1 cellular context compared by ENCODE assay signal in the genomic region with DNA sequence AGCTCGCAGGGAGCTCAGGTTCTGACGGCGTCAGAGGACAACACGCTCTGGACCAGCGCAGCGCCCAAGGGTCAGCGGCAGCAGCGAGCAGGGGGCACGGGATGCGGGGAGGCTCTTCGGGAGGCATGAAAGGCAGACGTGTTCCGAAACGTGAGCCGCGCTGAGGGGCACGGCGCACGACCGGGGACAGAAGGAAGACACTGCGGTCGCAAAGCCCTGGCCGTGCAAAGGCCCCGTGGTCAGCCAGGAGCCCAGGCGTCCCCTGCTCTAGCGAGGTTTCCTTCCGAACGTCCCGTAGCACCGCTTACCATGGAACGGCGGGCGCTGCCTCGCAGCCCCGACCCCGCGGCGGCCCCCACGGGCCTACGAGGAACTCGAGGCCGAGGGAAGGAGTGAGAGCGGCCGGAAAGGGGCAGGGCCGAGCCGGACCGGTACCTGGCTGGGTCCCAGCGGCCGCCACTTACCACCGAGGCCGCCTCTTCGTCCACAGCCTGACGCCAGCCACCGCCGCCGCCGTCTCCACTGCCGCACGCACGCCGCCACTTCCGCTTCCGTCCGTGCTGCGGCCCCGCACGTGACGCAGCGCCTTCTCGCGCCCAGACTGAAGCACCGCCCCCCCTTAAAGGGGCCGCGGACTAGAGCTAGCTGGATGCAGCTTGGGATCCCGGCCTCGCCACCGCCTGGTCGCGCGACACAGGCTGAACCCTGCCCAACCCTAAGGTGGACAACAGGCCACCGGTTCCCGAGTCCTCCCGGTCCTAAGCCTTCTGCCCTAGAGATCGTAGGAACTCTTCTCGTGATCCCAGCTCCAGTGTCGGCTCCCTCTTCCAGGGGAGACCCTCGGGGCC.
TF ChIP-seq lines count a peak whose summit lies in the region.

No MANE protein-coding gene starts in this region.

TF ChIP-seq in HepG2, 621 proteins besides CTCF, POLR2A, EP300 and RAD21 (continued from another document and continues in another):
- TF ChIP-seq, protein P1, sequence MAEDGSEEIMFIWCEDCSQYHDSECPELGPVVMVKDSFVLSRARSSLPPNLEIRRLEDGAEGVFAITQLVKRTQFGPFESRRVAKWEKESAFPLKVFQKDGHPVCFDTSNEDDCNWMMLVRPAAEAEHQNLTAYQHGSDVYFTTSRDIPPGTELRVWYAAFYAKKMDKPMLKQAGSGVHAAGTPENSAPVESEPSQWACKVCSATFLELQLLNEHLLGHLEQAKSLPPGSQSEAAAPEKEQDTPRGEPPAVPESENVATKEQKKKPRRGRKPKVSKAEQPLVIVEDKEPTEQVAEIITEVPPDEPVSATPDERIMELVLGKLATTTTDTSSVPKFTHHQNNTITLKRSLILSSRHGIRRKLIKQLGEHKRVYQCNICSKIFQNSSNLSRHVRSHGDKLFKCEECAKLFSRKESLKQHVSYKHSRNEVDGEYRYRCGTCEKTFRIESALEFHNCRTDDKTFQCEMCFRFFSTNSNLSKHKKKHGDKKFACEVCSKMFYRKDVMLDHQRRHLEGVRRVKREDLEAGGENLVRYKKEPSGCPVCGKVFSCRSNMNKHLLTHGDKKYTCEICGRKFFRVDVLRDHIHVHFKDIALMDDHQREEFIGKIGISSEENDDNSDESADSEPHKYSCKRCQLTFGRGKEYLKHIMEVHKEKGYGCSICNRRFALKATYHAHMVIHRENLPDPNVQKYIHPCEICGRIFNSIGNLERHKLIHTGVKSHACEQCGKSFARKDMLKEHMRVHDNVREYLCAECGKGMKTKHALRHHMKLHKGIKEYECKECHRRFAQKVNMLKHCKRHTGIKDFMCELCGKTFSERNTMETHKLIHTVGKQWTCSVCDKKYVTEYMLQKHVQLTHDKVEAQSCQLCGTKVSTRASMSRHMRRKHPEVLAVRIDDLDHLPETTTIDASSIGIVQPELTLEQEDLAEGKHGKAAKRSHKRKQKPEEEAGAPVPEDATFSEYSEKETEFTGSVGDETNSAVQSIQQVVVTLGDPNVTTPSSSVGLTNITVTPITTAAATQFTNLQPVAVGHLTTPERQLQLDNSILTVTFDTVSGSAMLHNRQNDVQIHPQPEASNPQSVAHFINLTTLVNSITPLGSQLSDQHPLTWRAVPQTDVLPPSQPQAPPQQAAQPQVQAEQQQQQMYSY (CRISPR knock-in tag; IDR thresholded peaks at IDR 0.05): 0 out of 2 replicates have a peak, but pooled peaks have one; percentile 15
- TF ChIP-seq, protein P2, sequence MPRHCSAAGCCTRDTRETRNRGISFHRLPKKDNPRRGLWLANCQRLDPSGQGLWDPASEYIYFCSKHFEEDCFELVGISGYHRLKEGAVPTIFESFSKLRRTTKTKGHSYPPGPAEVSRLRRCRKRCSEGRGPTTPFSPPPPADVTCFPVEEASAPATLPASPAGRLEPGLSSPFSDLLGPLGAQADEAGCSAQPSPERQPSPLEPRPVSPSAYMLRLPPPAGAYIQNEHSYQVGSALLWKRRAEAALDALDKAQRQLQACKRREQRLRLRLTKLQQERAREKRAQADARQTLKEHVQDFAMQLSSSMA (CRISPR knock-in tag; IDR thresholded peaks at IDR 0.05): peak; percentile 13; the same call in 1 of the 2 replicates
- TF ChIP-seq SCMH1 (CRISPR knock-in tag; IDR thresholded peaks at IDR 0.05; ENCODE audit: borderline replicate concordance): no peak
- TF ChIP-seq ZNF44 (CRISPR knock-in tag; IDR thresholded peaks at IDR 0.05): peak; percentile 77; the same call in 1 of the 2 replicates
- no peak; the same call in 1 of the 2 replicates for TF ChIP-seq ZNF878 (CRISPR knock-in tag; IDR thresholded peaks at IDR 0.05)
- peak; percentile 95 for TF ChIP-seq ARNT2 (CRISPR knock-in tag; IDR thresholded peaks at IDR 0.05; ENCODE audit: low read depth)
- no peak for TF ChIP-seq ONECUT2 (CRISPR knock-in tag; IDR thresholded peaks at IDR 0.05)
- TF ChIP-seq ZNF30 (CRISPR knock-in tag; IDR thresholded peaks at IDR 0.05): 0 out of 2 replicates have a peak, but pooled peaks have one; percentile 55
- TF ChIP-seq TSC22D2 (CRISPR knock-in tag; IDR thresholded peaks at IDR 0.05; ENCODE audit: borderline replicate concordance): peak; percentile 91; the same call in 1 of the 2 replicates
- TF ChIP-seq, protein P3, sequence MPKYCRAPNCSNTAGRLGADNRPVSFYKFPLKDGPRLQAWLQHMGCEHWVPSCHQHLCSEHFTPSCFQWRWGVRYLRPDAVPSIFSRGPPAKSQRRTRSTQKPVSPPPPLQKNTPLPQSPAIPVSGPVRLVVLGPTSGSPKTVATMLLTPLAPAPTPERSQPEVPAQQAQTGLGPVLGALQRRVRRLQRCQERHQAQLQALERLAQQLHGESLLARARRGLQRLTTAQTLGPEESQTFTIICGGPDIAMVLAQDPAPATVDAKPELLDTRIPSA (CRISPR knock-in tag; IDR thresholded peaks at IDR 0.05; ENCODE audit: borderline replicate concordance): no peak
- no peak for TF ChIP-seq ZNF431 (CRISPR knock-in tag; IDR thresholded peaks at IDR 0.05; ENCODE audit: borderline replicate concordance, low read depth)
- TF ChIP-seq RFX3 (CRISPR knock-in tag; IDR thresholded peaks at IDR 0.05): no peak
- TF ChIP-seq, protein P4, sequence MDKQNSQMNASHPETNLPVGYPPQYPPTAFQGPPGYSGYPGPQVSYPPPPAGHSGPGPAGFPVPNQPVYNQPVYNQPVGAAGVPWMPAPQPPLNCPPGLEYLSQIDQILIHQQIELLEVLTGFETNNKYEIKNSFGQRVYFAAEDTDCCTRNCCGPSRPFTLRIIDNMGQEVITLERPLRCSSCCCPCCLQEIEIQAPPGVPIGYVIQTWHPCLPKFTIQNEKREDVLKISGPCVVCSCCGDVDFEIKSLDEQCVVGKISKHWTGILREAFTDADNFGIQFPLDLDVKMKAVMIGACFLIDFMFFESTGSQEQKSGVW (CRISPR knock-in tag; IDR thresholded peaks at IDR 0.05; ENCODE audit: borderline replicate concordance): no peak
- peak; percentile 76; the same call in 1 of the 2 replicates for TF ChIP-seq TGIF2 (CRISPR knock-in tag; IDR thresholded peaks at IDR 0.05)
- TF ChIP-seq, protein P5, sequence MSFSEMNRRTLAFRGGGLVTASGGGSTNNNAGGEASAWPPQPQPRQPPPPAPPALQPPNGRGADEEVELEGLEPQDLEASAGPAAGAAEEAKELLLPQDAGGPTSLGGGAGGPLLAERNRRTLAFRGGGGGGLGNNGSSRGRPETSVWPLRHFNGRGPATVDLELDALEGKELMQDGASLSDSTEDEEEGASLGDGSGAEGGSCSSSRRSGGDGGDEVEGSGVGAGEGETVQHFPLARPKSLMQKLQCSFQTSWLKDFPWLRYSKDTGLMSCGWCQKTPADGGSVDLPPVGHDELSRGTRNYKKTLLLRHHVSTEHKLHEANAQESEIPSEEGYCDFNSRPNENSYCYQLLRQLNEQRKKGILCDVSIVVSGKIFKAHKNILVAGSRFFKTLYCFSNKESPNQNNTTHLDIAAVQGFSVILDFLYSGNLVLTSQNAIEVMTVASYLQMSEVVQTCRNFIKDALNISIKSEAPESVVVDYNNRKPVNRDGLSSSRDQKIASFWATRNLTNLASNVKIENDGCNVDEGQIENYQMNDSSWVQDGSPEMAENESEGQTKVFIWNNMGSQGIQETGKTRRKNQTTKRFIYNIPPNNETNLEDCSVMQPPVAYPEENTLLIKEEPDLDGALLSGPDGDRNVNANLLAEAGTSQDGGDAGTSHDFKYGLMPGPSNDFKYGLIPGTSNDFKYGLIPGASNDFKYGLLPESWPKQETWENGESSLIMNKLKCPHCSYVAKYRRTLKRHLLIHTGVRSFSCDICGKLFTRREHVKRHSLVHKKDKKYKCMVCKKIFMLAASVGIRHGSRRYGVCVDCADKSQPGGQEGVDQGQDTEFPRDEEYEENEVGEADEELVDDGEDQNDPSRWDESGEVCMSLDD (CRISPR knock-in tag; IDR thresholded peaks at IDR 0.05; ENCODE audit: borderline replicate concordance): no peak
- TF ChIP-seq RELA (CRISPR knock-in tag; IDR thresholded peaks at IDR 0.05): peak; percentile 96
- TF ChIP-seq ZC3H4 (CRISPR knock-in tag; IDR thresholded peaks at IDR 0.05; ENCODE audit: borderline replicate concordance): no peak
- TF ChIP-seq ATRX (CRISPR knock-in tag; IDR thresholded peaks at IDR 0.05; ENCODE audit: borderline replicate concordance): no peak
- no peak; the same call in 1 of the 2 replicates for TF ChIP-seq ZSCAN20 (CRISPR knock-in tag; IDR thresholded peaks at IDR 0.05; ENCODE audit: borderline replicate concordance)
- peak; percentile 94 for TF ChIP-seq PHF5A (CRISPR knock-in tag; IDR thresholded peaks at IDR 0.05; ENCODE audit: low read depth, unreplicated experiment)
- peak; percentile 78; the same call in 1 of the 2 replicates for TF ChIP-seq ZNF331 (CRISPR knock-in tag; IDR thresholded peaks at IDR 0.05)
- no peak for TF ChIP-seq SNRNP70 (IDR thresholded peaks at IDR 0.05; ENCODE audit: low read depth, low read length)
- no peak for TF ChIP-seq NFE2 (CRISPR knock-in tag; IDR thresholded peaks at IDR 0.05)
- no peak for TF ChIP-seq ZNF510 (CRISPR knock-in tag; IDR thresholded peaks at IDR 0.05; ENCODE audit: low read depth)
- TF ChIP-seq, protein P6, sequence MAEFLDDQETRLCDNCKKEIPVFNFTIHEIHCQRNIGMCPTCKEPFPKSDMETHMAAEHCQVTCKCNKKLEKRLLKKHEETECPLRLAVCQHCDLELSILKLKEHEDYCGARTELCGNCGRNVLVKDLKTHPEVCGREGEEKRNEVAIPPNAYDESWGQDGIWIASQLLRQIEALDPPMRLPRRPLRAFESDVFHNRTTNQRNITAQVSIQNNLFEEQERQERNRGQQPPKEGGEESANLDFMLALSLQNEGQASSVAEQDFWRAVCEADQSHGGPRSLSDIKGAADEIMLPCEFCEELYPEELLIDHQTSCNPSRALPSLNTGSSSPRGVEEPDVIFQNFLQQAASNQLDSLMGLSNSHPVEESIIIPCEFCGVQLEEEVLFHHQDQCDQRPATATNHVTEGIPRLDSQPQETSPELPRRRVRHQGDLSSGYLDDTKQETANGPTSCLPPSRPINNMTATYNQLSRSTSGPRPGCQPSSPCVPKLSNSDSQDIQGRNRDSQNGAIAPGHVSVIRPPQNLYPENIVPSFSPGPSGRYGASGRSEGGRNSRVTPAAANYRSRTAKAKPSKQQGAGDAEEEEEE (CRISPR knock-in tag; IDR thresholded peaks at IDR 0.05; ENCODE audit: borderline replicate concordance): no peak
- TF ChIP-seq, protein P7, sequence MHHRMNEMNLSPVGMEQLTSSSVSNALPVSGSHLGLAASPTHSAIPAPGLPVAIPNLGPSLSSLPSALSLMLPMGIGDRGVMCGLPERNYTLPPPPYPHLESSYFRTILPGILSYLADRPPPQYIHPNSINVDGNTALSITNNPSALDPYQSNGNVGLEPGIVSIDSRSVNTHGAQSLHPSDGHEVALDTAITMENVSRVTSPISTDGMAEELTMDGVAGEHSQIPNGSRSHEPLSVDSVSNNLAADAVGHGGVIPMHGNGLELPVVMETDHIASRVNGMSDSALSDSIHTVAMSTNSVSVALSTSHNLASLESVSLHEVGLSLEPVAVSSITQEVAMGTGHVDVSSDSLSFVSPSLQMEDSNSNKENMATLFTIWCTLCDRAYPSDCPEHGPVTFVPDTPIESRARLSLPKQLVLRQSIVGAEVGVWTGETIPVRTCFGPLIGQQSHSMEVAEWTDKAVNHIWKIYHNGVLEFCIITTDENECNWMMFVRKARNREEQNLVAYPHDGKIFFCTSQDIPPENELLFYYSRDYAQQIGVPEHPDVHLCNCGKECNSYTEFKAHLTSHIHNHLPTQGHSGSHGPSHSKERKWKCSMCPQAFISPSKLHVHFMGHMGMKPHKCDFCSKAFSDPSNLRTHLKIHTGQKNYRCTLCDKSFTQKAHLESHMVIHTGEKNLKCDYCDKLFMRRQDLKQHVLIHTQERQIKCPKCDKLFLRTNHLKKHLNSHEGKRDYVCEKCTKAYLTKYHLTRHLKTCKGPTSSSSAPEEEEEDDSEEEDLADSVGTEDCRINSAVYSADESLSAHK (CRISPR knock-in tag; IDR thresholded peaks at IDR 0.05; ENCODE audit: borderline replicate concordance): no peak
- TF ChIP-seq U2AF2 (IDR thresholded peaks at IDR 0.05; ENCODE audit: low read depth, low read length): no peak
- TF ChIP-seq, protein P8, sequence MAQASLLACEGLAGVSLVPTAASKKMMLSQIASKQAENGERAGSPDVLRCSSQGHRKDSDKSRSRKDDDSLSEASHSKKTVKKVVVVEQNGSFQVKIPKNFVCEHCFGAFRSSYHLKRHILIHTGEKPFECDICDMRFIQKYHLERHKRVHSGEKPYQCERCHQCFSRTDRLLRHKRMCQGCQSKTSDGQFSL (CRISPR knock-in tag; IDR thresholded peaks at IDR 0.05): 0 out of 2 replicates have a peak, but pooled peaks have one; percentile 56
- no peak for TF ChIP-seq NFATC3 (CRISPR knock-in tag; IDR thresholded peaks at IDR 0.05)
- no peak for TF ChIP-seq ZNF737 (CRISPR knock-in tag; IDR thresholded peaks at IDR 0.05; ENCODE audit: borderline replicate concordance)
- peak; percentile 81 for TF ChIP-seq SRSF1 (optimal IDR thresholded peaks at IDR 0.05; ENCODE audit: low read depth, low read length)
- TF ChIP-seq NRL (CRISPR knock-in tag; IDR thresholded peaks at IDR 0.05; ENCODE audit: borderline replicate concordance): peak; percentile 72; the same call in 1 of the 2 replicates
- TF ChIP-seq GABPA (IDR thresholded peaks at IDR 0.05; ENCODE audit: low read depth, low read length): peak; percentile 96
- TF ChIP-seq GABPA (CRISPR knock-in tag; IDR thresholded peaks at IDR 0.05; ENCODE audit: low read depth): peak; percentile 88
- no peak for TF ChIP-seq RORA (CRISPR knock-in tag; IDR thresholded peaks at IDR 0.05)
- no peak for TF ChIP-seq ZNF432 (CRISPR knock-in tag; IDR thresholded peaks at IDR 0.05; ENCODE audit: borderline replicate concordance)
- peak; percentile 89; the same call in 1 of the 2 replicates for TF ChIP-seq ZNF747 (CRISPR knock-in tag; IDR thresholded peaks at IDR 0.05; ENCODE audit: borderline replicate concordance)
- TF ChIP-seq ZNF619 (CRISPR knock-in tag; IDR thresholded peaks at IDR 0.05): 0 out of 2 replicates have a peak, but pooled peaks have one; percentile 43
- peak; percentile 37 for TF ChIP-seq ZEB1 (IDR thresholded peaks at IDR 0.05; ENCODE audit: insufficient replicate concordance, low read depth)
- peak; percentile 76 for TF ChIP-seq MED1 (CRISPR knock-in tag; IDR thresholded peaks at IDR 0.05)
- TF ChIP-seq PHF20 (CRISPR knock-in tag; IDR thresholded peaks at IDR 0.05): peak; percentile 79
- TF ChIP-seq PTBP1 (IDR thresholded peaks at IDR 0.05; ENCODE audit: low read depth, low read length, poor library complexity, severe bottlenecking): no peak
- TF ChIP-seq NFKB2 (CRISPR knock-in tag; IDR thresholded peaks at IDR 0.05; ENCODE audit: borderline replicate concordance): peak; percentile 74
- peak; percentile 54 for TF ChIP-seq YY1 (IDR thresholded peaks at IDR 0.05; ENCODE audit: insufficient read depth, insufficient replicate concordance, low read depth, low read length)
- TF ChIP-seq ZNF329 (CRISPR knock-in tag; IDR thresholded peaks at IDR 0.05; ENCODE audit: low read depth): no peak
- TF ChIP-seq HMG20B (CRISPR knock-in tag; conservative IDR thresholded peaks at IDR 0.05): no peak
- TF ChIP-seq, protein P9, sequence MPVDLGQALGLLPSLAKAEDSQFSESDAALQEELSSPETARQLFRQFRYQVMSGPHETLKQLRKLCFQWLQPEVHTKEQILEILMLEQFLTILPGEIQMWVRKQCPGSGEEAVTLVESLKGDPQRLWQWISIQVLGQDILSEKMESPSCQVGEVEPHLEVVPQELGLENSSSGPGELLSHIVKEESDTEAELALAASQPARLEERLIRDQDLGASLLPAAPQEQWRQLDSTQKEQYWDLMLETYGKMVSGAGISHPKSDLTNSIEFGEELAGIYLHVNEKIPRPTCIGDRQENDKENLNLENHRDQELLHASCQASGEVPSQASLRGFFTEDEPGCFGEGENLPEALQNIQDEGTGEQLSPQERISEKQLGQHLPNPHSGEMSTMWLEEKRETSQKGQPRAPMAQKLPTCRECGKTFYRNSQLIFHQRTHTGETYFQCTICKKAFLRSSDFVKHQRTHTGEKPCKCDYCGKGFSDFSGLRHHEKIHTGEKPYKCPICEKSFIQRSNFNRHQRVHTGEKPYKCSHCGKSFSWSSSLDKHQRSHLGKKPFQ (CRISPR knock-in tag; IDR thresholded peaks at IDR 0.05; ENCODE audit: insufficient replicate concordance): peak; percentile 73
- no peak for TF ChIP-seq TBL1XR1 (IDR thresholded peaks at IDR 0.05; ENCODE audit: borderline replicate concordance, low read length, partially characterized antibody)
